In genomic region chr2:98822301-98823164, GRCh38 we compare ENCODE assay signal across 8 cellular contexts.
A peak's percentile ranks its signal among the peaks of the same experiment; 100 is the strongest.
DNase-seq lines count a peak whose midpoint lies in the region; ATAC-seq and TF ChIP-seq lines count a peak whose summit lies in the region.

No MANE protein-coding gene starts in this region.

- H3K9me3 ChIP-seq in MG63: no peaks in the 10 kb centered on the region

- peak overlapping the region in 2 of 3 experiments; percentile 26 to 67 for H3K4me3 Mint-ChIP-seq in nephron

- DNase-seq in D341Med (ENCODE audit: low spot score) (peak; percentile 53), activated T-cell treated with anti-CD3 and anti-CD28 coated beads for 1 hour (ENCODE audit: low read depth) (peak; percentile 40), erythroblast (lab: John Stamatoyannopoulos, UW) (peak; percentile 44 to 45), MG63 (no peak), NCI-H446 (lab: John Stamatoyannopoulos, UW) (no peak)
- peak; percentile 45 for DNase-seq in stimulated activated naive CD4-positive, alpha-beta T cell treated with Interleukin-2 at 50 U/mL for 16 hours (lab: John Stamatoyannopoulos, UW)

- peaks cover 4% of the 10 kb centered on the region; the same call in 1 of the 2 replicates for H3K27me3 ChIP-seq in MG63

- peak; percentile 20 to 50 (median 25) for TF ChIP-seq CTCF in nephron (IDR thresholded peaks at IDR 0.05; ENCODE audit: unreplicated experiment in 3 of 3)

- H3K27me3 Mint-ChIP-seq in nephron (ENCODE audit: low read depth): peaks cover 39% of the 10 kb centered on the region

- peaks cover 19% of the 10 kb centered on the region for H3K4me1 Mint-ChIP-seq in nephron

- H3K4me3 ChIP-seq in MG63: no peak overlapping the region

- TF ChIP-seq POLR2A in erythroblast (IDR thresholded peaks at IDR 0.05; ENCODE audit: low read length): no peak

- H3K9me3 Mint-ChIP-seq in nephron: peaks cover 3% of the 10 kb centered on the region

- H3K36me3 ChIP-seq in MG63: no peaks in the 10 kb centered on the region

- ATAC-seq in GM19452 (IDR thresholded peaks at IDR 0.05; ENCODE audit: unreplicated experiment): no peak

- H3K27ac Mint-ChIP-seq in nephron: no peak overlapping the region

- no peaks in the 10 kb centered on the region for H3K36me3 Mint-ChIP-seq in nephron (ENCODE audit: low read depth)

Comparison
In these comparisons a context has a peak if more than half of its experiments do, and no peak if none do; other contexts are left out.
1. DNase-seq: peak in D341Med (single experiment), activated T-cell treated with anti-CD3 and anti-CD28 coated beads for 1 hour (single experiment), erythroblast (2 of 2) and stimulated activated naive CD4-positive, alpha-beta T cell treated with Interleukin-2 at 50 U/mL for 16 hours (single experiment); none in MG63 (single experiment) and NCI-H446 (0 of 2).